ENCODE assay signal across 8 cellular contexts in genomic region chr6:99426454-99426762, GRCh38. TPM values are rescaled to one million over a fixed set of nuclear protein-coding genes. Genes with fewer than 3 reads are reported as not detected.
DNase-seq lines count a peak whose midpoint lies in the region; ATAC-seq and TF ChIP-seq lines count a peak whose summit lies in the region.

No MANE protein-coding gene starts in this region.

- H3K4me1 Mint-ChIP-seq in CD8-positive, alpha-beta memory T cell, result peaks cover 48 to 62% (median 54%) of the 10 kb centered on the region in 3 donors

- no peaks in the 10 kb centered on the region for H3K27me3 ChIP-seq in CD8-positive, alpha-beta memory T cell (ENCODE audit: insufficient read depth, low read length, poor library complexity, severe bottlenecking)
- H3K27me3 ChIP-seq in esophagus muscularis mucosa (no peaks in the 10 kb centered on the region), trophoblast cell (ENCODE audit: insufficient read depth, low read length) (no peaks in the 10 kb centered on the region)

- no peak overlapping the region for H2BK5ac ChIP-seq in trophoblast cell (ENCODE audit: low read depth, low read length, poor library complexity)

- no peak overlapping the region for H4K8ac ChIP-seq in trophoblast cell (ENCODE audit: low read depth, low read length)

- H4K91ac ChIP-seq in trophoblast cell (ENCODE audit: low read depth, low read length), result no peak overlapping the region

- H3K27ac Mint-ChIP-seq in CD8-positive, alpha-beta memory T cell, result peak overlapping the region in 7 of 8 donors; percentile 33 to 100 (median 96)

- no peak overlapping the region for H3K9ac ChIP-seq in trophoblast cell (ENCODE audit: low read length)

- no peak overlapping the region for H2AFZ ChIP-seq in trophoblast cell (ENCODE audit: insufficient read depth, low read length, poor library complexity)

- TF ChIP-seq EP300 in esophagus muscularis mucosa (IDR thresholded peaks at IDR 0.05), result no peak

- H2AK5ac ChIP-seq in trophoblast cell (ENCODE audit: low read length), result no peak overlapping the region

- H3K36me3 Mint-ChIP-seq in CD8-positive, alpha-beta memory T cell, result peaks cover 1 to 45% (median 2%) of the 10 kb centered on the region in 3 donors

- no peaks in the 10 kb centered on the region for H3K9me3 ChIP-seq in CD8-positive, alpha-beta memory T cell (ENCODE audit: low read length)
- H3K9me3 ChIP-seq in esophagus muscularis mucosa, result no peaks in the 10 kb centered on the region
- H3K9me3 ChIP-seq in trophoblast cell (ENCODE audit: insufficient read depth, low read depth, low read length), result no peaks in the 10 kb centered on the region

- no peak overlapping the region for H3K18ac ChIP-seq in trophoblast cell (ENCODE audit: low read length)

- peak overlapping the region; percentile 96 to 100 (median 98) for H3K4me3 Mint-ChIP-seq in CD8-positive, alpha-beta memory T cell

- H3K9me3 Mint-ChIP-seq in CD8-positive, alpha-beta memory T cell, result no peaks in the 10 kb centered on the region

- no peak overlapping the region for H3K14ac ChIP-seq in trophoblast cell (ENCODE audit: low read length)

- H2BK120ac ChIP-seq in trophoblast cell (ENCODE audit: insufficient read depth, low read length, poor library complexity), result no peak overlapping the region

- no peak overlapping the region for H2BK12ac ChIP-seq in trophoblast cell (ENCODE audit: low read length)

- CTCF ChIA-PET in CD8-positive, alpha-beta memory T cell (lab: Charles Lee), result interaction anchor here (0.8 to 1.6 kb wide), 9 partner anchors 9 to 142 kb away, joined by 3 to 6 read pairs (median 3); partner anchors contain the start of gene CCNC
- CTCF ChIA-PET in RWPE1 (lab: Yijun Ruan, JAX), result interaction anchor here (1.1 to 1.2 kb wide), 2 partner anchors 11 to 24 kb away, joined by 4 read pairs; no protein-coding TSS in a partner anchor

- TF ChIP-seq CTCF in RWPE1 (conservative IDR thresholded peaks at IDR 0.05; ENCODE audit: low read depth), result no peak
- no peak for TF ChIP-seq CTCF in esophagus muscularis mucosa (IDR thresholded peaks at IDR 0.05)

- no peak overlapping the region for H4K12ac ChIP-seq in trophoblast cell (ENCODE audit: low read depth, low read length)

- H3K79me1 ChIP-seq in trophoblast cell (ENCODE audit: low read length), result peaks cover 12% of the 10 kb centered on the region

- H3K27me3 Mint-ChIP-seq in CD8-positive, alpha-beta memory T cell, result peaks cover 0 to 2% of the 10 kb centered on the region in 2 donors

- H3K36me3 ChIP-seq in CD8-positive, alpha-beta memory T cell (ENCODE audit: insufficient read depth, low read length), result peaks cover 5% of the 10 kb centered on the region
- H3K36me3 ChIP-seq in esophagus muscularis mucosa, result peaks cover 0 to 16% (median 6%) of the 10 kb centered on the region in 4 donors
- peaks cover 0 to 5% of the 10 kb centered on the region in 2 experiments for H3K36me3 ChIP-seq in trophoblast cell (ENCODE audit: control insufficient read depth in 1 of 2, insufficient read depth in 2 of 2, low read length in 2 of 2)

- H3K4me1 ChIP-seq in CD8-positive, alpha-beta memory T cell (ENCODE audit: insufficient read depth, low read length), result peaks cover 47% of the 10 kb centered on the region
- H3K4me1 ChIP-seq in esophagus muscularis mucosa, result peaks cover 42 to 51% (median 48%) of the 10 kb centered on the region in 4 donors
- H3K4me1 ChIP-seq in trophoblast cell (ENCODE audit: control insufficient read depth in 1 of 2, insufficient read depth in 2 of 2, low read length in 2 of 2), result peaks cover 0 to 2% of the 10 kb centered on the region in 2 experiments

- POLR2A ChIA-PET in CD8-positive, alpha-beta memory T cell (lab: Charles Lee), result interaction anchor here (0.9 kb wide), 2 partner anchors 141 to 479 kb away, joined by 3 read pairs; partner anchors contain the start of gene FBXL4
- POLR2A ChIA-PET in RWPE1 (lab: Yijun Ruan, JAX; ENCODE audit: low non-redundant PET), result no interaction called here

- intact Hi-C loops in esophagus muscularis mucosa (cut with DNase I), result loop anchor here (5.0 to 10.0 kb wide), 2 partner anchors 88 to 94 kb away; partner anchors contain the start of gene USP45

- DNase-seq in CD8-positive, alpha-beta memory T cell, result no peak
- DNase-seq in RWPE1 (ENCODE audit: low spot score) (no peak), esophagus muscularis mucosa (ENCODE audit: extremely low spot score) (no peak), trophoblast cell (no peak), occipital lobe (lab: John Stamatoyannopoulos, UW) (no peak), kidney glomerular epithelial cell (lab: John Stamatoyannopoulos, UW) (no peak)

- H3K4ac ChIP-seq in trophoblast cell (ENCODE audit: low read depth, low read length), result no peak overlapping the region

- 23% methylated on average over 4 of the region's 4 CpGs for WGBS in esophagus muscularis mucosa
- WGBS in trophoblast cell (ENCODE audit: extremely low coverage, insufficient coverage, insufficient read length), result no CpG with 5 or more reads among the region's 4 CpGs

- peaks cover 10% of the 10 kb centered on the region for H3K79me2 ChIP-seq in trophoblast cell (ENCODE audit: control insufficient read depth, insufficient read depth, low read length, poor library complexity)

- peak overlapping the region; percentile 99 for H3K27ac ChIP-seq in CD8-positive, alpha-beta memory T cell (ENCODE audit: low read depth, low read length)
- H3K27ac ChIP-seq in RWPE1 (peak overlapping the region; percentile 99), esophagus muscularis mucosa (replicated peaks in 1 of 4) (peak overlapping the region; percentile 96 to 99 (median 97)), trophoblast cell (ENCODE audit: low read depth, low read length) (no peak overlapping the region)

- H3K4me2 ChIP-seq in trophoblast cell (ENCODE audit: low read length), result peak overlapping the region; percentile 91

- no peak for TF ChIP-seq POLR2A in esophagus muscularis mucosa (IDR thresholded peaks at IDR 0.05; ENCODE audit: low read depth)

- H3K4me3 ChIP-seq in CD8-positive, alpha-beta memory T cell (ENCODE audit: low read length), result peak overlapping the region; percentile 98
- H3K4me3 ChIP-seq in esophagus muscularis mucosa, result peak overlapping the region; percentile 86 to 96 (median 93)
- no peak overlapping the region for H3K4me3 ChIP-seq in trophoblast cell (ENCODE audit: low read depth, low read length)

- no peak overlapping the region for H3K23ac ChIP-seq in trophoblast cell (ENCODE audit: low read length)

- ATAC-seq in HG03108 (IDR thresholded peaks at IDR 0.05; ENCODE audit: unreplicated experiment) (no peak), GM19395 (IDR thresholded peaks at IDR 0.05; ENCODE audit: unreplicated experiment) (no peak)

RNA-seq across cellular contexts. Expression of gene PNISR, which starts 1.3 kb away (rescaled TPM):
- total RNA-seq in CD8-positive, alpha-beta memory T cell, result 100 to 1,000 TPM; 104 to 105 TPM
- 80.2 TPM for polyA plus RNA-seq in CD8-positive, alpha-beta memory T cell
- total RNA-seq in esophagus muscularis mucosa (100 to 1,000 TPM in 1 of 4 donors, 10 to 100 TPM in 3; 45.6 to 115 (median 57.4) TPM), occipital lobe (158 TPM)
- 107 and 108 TPM in 2 replicates for polyA plus RNA-seq in trophoblast cell (2013)

RNA-seq across cellular contexts. Expression of gene COQ3, which starts 32.4 kb away (rescaled TPM):
- total RNA-seq in CD8-positive, alpha-beta memory T cell, result 10 to 100 TPM; 18.9 to 20.7 TPM
- 7.9 TPM for polyA plus RNA-seq in CD8-positive, alpha-beta memory T cell
- 1 to 10 TPM; 3.4 to 9.1 (median 6.1) TPM for total RNA-seq in esophagus muscularis mucosa
- polyA plus RNA-seq in trophoblast cell (2013), result 4.8 and 5.5 TPM in 2 replicates
- 12.2 TPM for total RNA-seq in occipital lobe
